In the genomic region with DNA sequence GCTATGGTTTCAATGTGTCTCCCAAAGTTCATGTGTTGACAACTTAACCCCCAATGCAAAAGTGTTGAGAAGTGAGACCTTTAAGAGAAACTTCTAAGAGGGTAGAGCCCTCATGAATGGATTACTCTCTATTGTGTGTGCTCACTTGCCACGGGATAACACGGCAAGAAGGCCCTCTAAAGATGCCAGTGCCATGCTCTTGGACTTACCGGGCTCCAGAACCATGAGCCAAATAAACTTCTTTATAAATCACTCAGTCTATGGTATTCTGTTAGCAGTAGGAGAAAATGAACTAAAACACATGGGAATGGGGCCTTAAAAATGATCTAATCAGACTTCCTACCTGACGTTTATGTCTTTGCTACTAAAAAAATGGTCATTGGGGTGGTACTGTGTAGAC, we compare ENCODE assay signal across 29 cellular contexts.
"Had no signal": no experiment of that assay in that cellular context is flagged by ENCODE, and none has a peak within 500 bp of the region (broad histone marks: within the 10 kb centered on the region; RNA-seq: fewer than 3 reads in every experiment).

No MANE protein-coding gene starts in this region.

- H3K4me3 ChIP-seq: hepatocyte, lower lobe of right lung, neural progenitor cell, prostate gland, sigmoid colon, suprapubic skin, tibial artery, upper lobe of right lung had no signal

- FAIRE-seq: small intestine, urothelium cell line had no signal

- H3K4me2 ChIP-seq: hepatocyte, neural progenitor cell had no signal

- H3K27ac ChIP-seq: heart right ventricle, hepatocyte, lower lobe of right lung, neural progenitor cell, neutrophil, prostate gland, sigmoid colon, suprapubic skin, tibial artery, upper lobe of right lung had no signal

- H2AFZ ChIP-seq: hepatocyte, neural progenitor cell had no signal

- H3K36me3 ChIP-seq: lower lobe of right lung, neural progenitor cell, neutrophil, prostate gland, sigmoid colon, spleen, thoracic aorta, upper lobe of right lung had no signal

- H3K27me3 Mint-ChIP-seq: naive thymus-derived CD8-positive, alpha-beta T cell; stimulated activated naive CD8-positive, alpha-beta T cell treated with anti-CD3 and anti-CD28 coated beads, Interleukin-15, Interleukin-2, amounts not matched to agents 100 ng/mL and 50 ng/mL, for 24 hours had no signal

- H3K4me3 Mint-ChIP-seq: stimulated activated naive CD8-positive, alpha-beta T cell treated with anti-CD3 and anti-CD28 coated beads, Interleukin-15, Interleukin-2, amounts not matched to agents 100 ng/mL and 50 ng/mL, for 24 hours had no signal

- ATAC-seq: heart right ventricle; left cardiac atrium; left lobe of liver; lower lobe of right lung; naive thymus-derived CD8-positive, alpha-beta T cell; right cardiac atrium; stimulated activated effector memory CD8-positive, alpha-beta T cell treated with anti-CD3 and anti-CD28 coated beads, Interleukin-12 subunit alpha, Interleukin-12 subunit beta, amount 100 ng/mL, for 72 hours; upper lobe of right lung had no signal

- H3K9ac ChIP-seq: neural progenitor cell had no signal

- H3K9me3 ChIP-seq: heart right ventricle, lower lobe of right lung, neutrophil, prostate gland, sigmoid colon, spleen, suprapubic skin, thoracic aorta, tibial artery, upper lobe of right lung had no signal

- H3K9me3 Mint-ChIP-seq: naive thymus-derived CD8-positive, alpha-beta T cell; stimulated activated effector memory CD8-positive, alpha-beta T cell treated with anti-CD3 and anti-CD28 coated beads, Interleukin-12 subunit alpha, Interleukin-12 subunit beta, amount 100 ng/mL, for 72 hours; stimulated activated naive CD8-positive, alpha-beta T cell treated with anti-CD3 and anti-CD28 coated beads, Interleukin-15, Interleukin-2, amounts not matched to agents 100 ng/mL and 50 ng/mL, for 24 hours had no signal

- H3K27ac Mint-ChIP-seq: neural progenitor cell; stimulated activated effector memory CD8-positive, alpha-beta T cell treated with anti-CD3 and anti-CD28 coated beads, Interleukin-12 subunit alpha, Interleukin-12 subunit beta, amount 100 ng/mL, for 72 hours; stimulated activated naive CD8-positive, alpha-beta T cell treated with anti-CD3 and anti-CD28 coated beads, Interleukin-15, Interleukin-2, amounts not matched to agents 100 ng/mL and 50 ng/mL, for 24 hours had no signal

- H3K27me3 ChIP-seq: heart right ventricle, hepatocyte, neural progenitor cell, neutrophil, sigmoid colon, spleen, suprapubic skin, tibial artery, upper lobe of right lung had no signal

- DNase-seq: heart right ventricle; islet precursor cell; kidney glomerular epithelial cell; left cardiac atrium; lower lobe of right lung; mammary epithelial cell; mesenchymal stem cell; naive thymus-derived CD8-positive, alpha-beta T cell; occipital lobe; retina; right cardiac atrium; sigmoid colon; small intestine; spleen; stimulated activated CD4-positive, alpha-beta T cell treated with anti-CD3 and anti-CD28 coated beads, Interleukin-4, amount 100 ng/mL, for 24 hours; stimulated activated naive CD4-positive, alpha-beta T cell; tibial artery; trophoblast cell; upper lobe of right lung had no signal
